ENCODE assay signal across 12 cellular contexts in the genomic region with DNA sequence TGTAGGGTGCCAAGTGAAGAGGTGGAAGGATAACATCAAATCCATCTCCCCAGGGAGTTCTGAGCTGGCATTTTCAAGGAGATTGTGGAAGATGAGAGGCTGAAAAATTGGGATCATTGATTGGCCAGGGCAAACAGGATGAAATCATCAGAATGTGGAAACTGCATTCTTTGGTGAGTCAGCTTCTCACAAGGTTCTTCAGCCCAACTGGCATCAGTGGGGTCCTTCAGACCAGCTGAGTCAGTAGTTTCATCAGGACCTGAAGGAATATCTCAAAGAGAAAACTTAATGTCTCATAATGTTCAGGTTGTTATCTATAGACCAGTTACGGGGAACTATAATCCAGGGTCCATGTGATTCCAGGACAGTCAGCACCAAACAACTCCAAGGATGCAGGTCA.
DNase-seq lines count a peak whose midpoint lies in the region; ATAC-seq and TF ChIP-seq lines count a peak whose summit lies in the region.
"Had no signal": no experiment of that assay in that cellular context is flagged by ENCODE, and none has a peak within 500 bp of the region (broad histone marks: within the 10 kb centered on the region; RNA-seq: fewer than 3 reads in every experiment).

No MANE protein-coding gene starts in this region.

- H3K9me3 ChIP-seq in MG63 (peaks cover 20% of the 10 kb centered on the region), MM.1S (replicated peaks; ENCODE audit: insufficient read depth, low read length) (no peaks in the 10 kb centered on the region; the same call in 1 of the 2 replicates)
- H3K9me3 ChIP-seq: thyroid gland had no signal

- H3K18ac ChIP-seq in mesendoderm (ENCODE audit: low read length): no peak overlapping the region

- no peaks in the 10 kb centered on the region for H3K79me1 ChIP-seq in mesendoderm (ENCODE audit: low read length)

- no peak overlapping the region for H2AK5ac ChIP-seq in mesendoderm (ENCODE audit: low read length)

- no peak overlapping the region for H3K4ac ChIP-seq in mesendoderm (ENCODE audit: low read depth, low read length)

- no peak overlapping the region for H2BK15ac ChIP-seq in mesendoderm (replicated peaks; ENCODE audit: low read depth)

- no peak overlapping the region for H2AFZ ChIP-seq in MM.1S (ENCODE audit: low read length)

- H4K5ac ChIP-seq in mesendoderm (ENCODE audit: low read length): no peak overlapping the region

- H3K27me3 ChIP-seq in MG63 (no peaks in the 10 kb centered on the region), mesendoderm (ENCODE audit: insufficient read depth, low read length, poor library complexity) (no peaks in the 10 kb centered on the region), MM.1S (replicated peaks; ENCODE audit: insufficient read depth, low read length) (no peaks in the 10 kb centered on the region), H7 (ENCODE audit: control insufficient read depth, insufficient read depth, low read length) (no peaks in the 10 kb centered on the region)
- H3K27me3 ChIP-seq: thyroid gland had no signal

- no peak overlapping the region for H4K8ac ChIP-seq in mesendoderm (ENCODE audit: low read depth, low read length)

- no peak overlapping the region for H3K23ac ChIP-seq in mesendoderm (ENCODE audit: low read length)

- no peak for ATAC-seq in HG03378 (IDR thresholded peaks at IDR 0.05; ENCODE audit: unreplicated experiment)
- ATAC-seq: activated CD8-positive, alpha-beta T cell treated with anti-CD3 and anti-CD28 coated beads for 36 hours had no signal

- H3K9ac ChIP-seq in mesendoderm (ENCODE audit: low read length) (no peak overlapping the region), MM.1S (ENCODE audit: low read length) (no peak overlapping the region)

- no peak overlapping the region for H3K56ac ChIP-seq in mesendoderm (ENCODE audit: low read length)

- no peaks in the 10 kb centered on the region for H3F3A ChIP-seq in MM.1S (ENCODE audit: insufficient read depth, low read length)

- H3K79me2 ChIP-seq in mesendoderm (ENCODE audit: control insufficient read depth, insufficient read depth, low read length) (no peaks in the 10 kb centered on the region), MM.1S (ENCODE audit: low read length) (no peaks in the 10 kb centered on the region)

- TF ChIP-seq CTCF in MM.1S (IDR thresholded peaks at IDR 0.05; ENCODE audit: low read length): no peak

- H3K9me2 ChIP-seq in MM.1S (replicated peaks; ENCODE audit: insufficient read depth, low read length): no peaks in the 10 kb centered on the region

- no peaks in the 10 kb centered on the region for H3K4me1 ChIP-seq in mesendoderm (ENCODE audit: control insufficient read depth, low read depth, low read length)
- H3K4me1 ChIP-seq in MM.1S (ENCODE audit: low read length): no peaks in the 10 kb centered on the region
- H3K4me1 ChIP-seq: thyroid gland had no signal

- no CpG with 5 or more reads among the region's 1 CpG for WGBS in mesendoderm (ENCODE audit: extremely low coverage, insufficient coverage, low lambda C conversion rate)

- H3K36me3 ChIP-seq in MG63 (peaks cover 2% of the 10 kb centered on the region; the same call in 1 of the 2 replicates), mesendoderm (ENCODE audit: control insufficient read depth, insufficient read depth, low read length) (no peaks in the 10 kb centered on the region), MM.1S (replicated peaks; ENCODE audit: insufficient read depth, low read length) (no peaks in the 10 kb centered on the region), H7 (replicated peaks; ENCODE audit: control insufficient read depth, insufficient read depth, low read length) (no peaks in the 10 kb centered on the region)
- H3K36me3 ChIP-seq: thyroid gland had no signal

- DNase-seq in EH (ENCODE audit: low read depth) (peak; percentile 50), MG63 (peak; percentile 61), epithelial cell of prostate (ENCODE audit: low read depth, low spot score) (peak; percentile 16), mesendoderm (peak; percentile 62), MM.1S (no peak), H7 (no peak), COR-L47 (lab: John Stamatoyannopoulos, UW) (no peak)
- DNase-seq: activated CD8-positive, alpha-beta T cell treated with anti-CD3 and anti-CD28 coated beads for 36 hours; CD4-positive, CD25-positive, alpha-beta regulatory T cell; NCI-H1105 treated with DMSO at 0.1 percent for 48 hours; thyroid gland had no signal

- H3K4me3 ChIP-seq in MG63: no peak overlapping the region
- H3K4me3 ChIP-seq in mesendoderm (ENCODE audit: low read length): no peak overlapping the region
- no peak overlapping the region for H3K4me3 ChIP-seq in MM.1S (ENCODE audit: low read length)
- H3K4me3 ChIP-seq in H7 (ENCODE audit: insufficient read depth, low read depth, low read length): no peak overlapping the region
- H3K4me3 ChIP-seq: thyroid gland had no signal

- H4K20me1 ChIP-seq in MM.1S (ENCODE audit: insufficient read depth, low read length): no peaks in the 10 kb centered on the region

- H3K27ac ChIP-seq in epithelial cell of prostate (peak overlapping the region; percentile 33), mesendoderm (ENCODE audit: low read depth, low read length) (no peak overlapping the region), MM.1S (ENCODE audit: low read length) (no peak overlapping the region)
- H3K27ac ChIP-seq: thyroid gland had no signal

- no peak overlapping the region for H2BK5ac ChIP-seq in mesendoderm (ENCODE audit: low read length)

- no peak overlapping the region for H2BK120ac ChIP-seq in mesendoderm (ENCODE audit: low read depth, low read length)

- no peak overlapping the region for H3K4me2 ChIP-seq in mesendoderm (ENCODE audit: low read length)
- no peak overlapping the region for H3K4me2 ChIP-seq in MM.1S (ENCODE audit: low read depth, low read length)

Comparison
In these comparisons a context has a peak if more than half of its experiments do, and no peak if none do; other contexts are left out.
1. DNase-seq: peak in EH (single experiment), MG63 (single experiment), epithelial cell of prostate (single experiment) and mesendoderm (single experiment); none in MM.1S (single experiment), H7 (single experiment) and COR-L47 (single experiment).